In genomic region chr11:615453-616319, GRCh38 we compare ENCODE assay signal across 7 cellular contexts. TPM values are rescaled to one million over a fixed set of nuclear protein-coding genes. Genes with fewer than 3 reads are reported as not detected.
A peak's percentile ranks its signal among the peaks of the same experiment; 100 is the strongest.
DNase-seq lines count a peak whose midpoint lies in the region; ATAC-seq, FAIRE-seq and TF ChIP-seq lines count a peak whose summit lies in the region.

TSS of gene IRF7 (minus strand) at chr11:615950. CDS start at chr11:615364, 586 bp downstream.

- H3K36me3 ChIP-seq in keratinocyte (ENCODE audit: control insufficient read depth in 2 of 2, extremely low read depth in 1 of 2, insufficient read depth in 2 of 2, low read length in 2 of 2) = peaks cover 14 to 23% of the 10 kb centered on the region in 2 experiments

- TF ChIP-seq CTCF in keratinocyte (optimal IDR thresholded peaks at IDR 0.05 in 1 of 3, IDR thresholded peaks at IDR 0.05 in 1 of 3, conservative IDR thresholded peaks at IDR 0.05 in 1 of 3; ENCODE audit: extremely low read depth in 1 of 3, insufficient read depth in 2 of 3, low read length in 3 of 3) = no peak

- peak; percentile 50 for ATAC-seq in GM18858 (IDR thresholded peaks at IDR 0.05; ENCODE audit: unreplicated experiment)
- ATAC-seq in HG03064 (IDR thresholded peaks at IDR 0.05; ENCODE audit: low read depth, unreplicated experiment) = peak; percentile 70

- no peaks in the 10 kb centered on the region for H3K9me1 ChIP-seq in keratinocyte (ENCODE audit: control insufficient read depth, extremely low read depth, insufficient read depth, low read length)

- no peak within 1 kb of the TSS for H2AFZ ChIP-seq in keratinocyte (ENCODE audit: control insufficient read depth, low read length)

- peaks cover 2% of the 10 kb centered on the region for H3K79me2 ChIP-seq in keratinocyte (ENCODE audit: control insufficient read depth, insufficient read depth, low read length)

- no peaks in the 10 kb centered on the region for H3K9me3 ChIP-seq in keratinocyte (ENCODE audit: control insufficient read depth, low read depth, low read length)

- peak within 1 kb of the TSS; percentile 90 for H3K4me2 ChIP-seq in keratinocyte (ENCODE audit: control insufficient read depth, extremely low read depth, insufficient read depth, low read depth, low read length)

- no peak for FAIRE-seq in keratinocyte (lab: Jason Lieb, UNC)

- DNase-seq in NCI-H2227 (lab: John Stamatoyannopoulos, UW; ENCODE audit: unreplicated experiment) (peak; percentile 88), keratinocyte (ENCODE audit: low read depth, low spot score) (no peak)
- peak; percentile 65 to 80 (median 74) for DNase-seq in activated CD4-positive, CD25-positive, alpha-beta regulatory T cell (lab: John Stamatoyannopoulos, UW)
- peak; percentile 78 for DNase-seq in central memory CD4-positive, alpha-beta T cell
- peak; percentile 74 to 87 (median 76) for DNase-seq in stimulated activated CD4-positive, alpha-beta T cell treated with anti-CD3 and anti-CD28 coated beads, Interleukin-12 subunit alpha, Interleukin-12 subunit beta, amount 100 ng/mL, for 48 hours (ENCODE audit: low read depth in 2 of 3, low spot score in 1 of 3)

- peaks cover 25% of the 10 kb centered on the region for H3K4me1 ChIP-seq in keratinocyte (ENCODE audit: control insufficient read depth, extremely low read depth, insufficient read depth, low read length)

- H4K20me1 ChIP-seq in keratinocyte (ENCODE audit: control insufficient read depth, extremely low read depth, insufficient read depth, low read length) = peaks cover 15% of the 10 kb centered on the region

- dilution Hi-C loops in keratinocyte (cut with MboI; ENCODE audit: extremely low pct_ligation_motif_present, low sequenced_read_pairs) = no loop called here

- H3K9ac ChIP-seq in keratinocyte (ENCODE audit: control insufficient read depth, extremely low read depth, insufficient read depth, low read length) = peak within 1 kb of the TSS; percentile 83

- peak within 1 kb of the TSS; percentile 80 for H3K27ac ChIP-seq in keratinocyte (ENCODE audit: control insufficient read depth, insufficient read depth, low read length)

- no peaks in the 10 kb centered on the region for H3K27me3 ChIP-seq in keratinocyte (ENCODE audit: control insufficient read depth, extremely low read depth, insufficient read depth, low read length)

- H3K4me3 ChIP-seq in keratinocyte (ENCODE audit: control insufficient read depth in 2 of 3, extremely low read depth in 1 of 3, insufficient read depth in 2 of 3, low read depth in 1 of 3, low read length in 3 of 3) = peak within 1 kb of the TSS; percentile 58 to 81 (median 76)

RNA-seq across cellular contexts. Expression of gene IRF7, which starts in this region (rescaled TPM):
- 7.1 to 10.9 TPM (median 9.5 TPM) in 3 replicates for polyA plus RNA-seq in keratinocyte
- polyA plus RNA-seq in keratinocyte (2011; ENCODE audit: low read depth) = 1.7 TPM
- polyA plus RNA-seq in keratinocyte (2011; cell fraction: cytosol; rRNA removed) = 2.3 and 8.0 TPM in 2 replicates
- 8.6 and 13.2 TPM in 2 replicates for polyA plus RNA-seq in keratinocyte (2011; cell fraction: nucleus; rRNA removed)
- 7.1 and 18.0 TPM in 2 replicates for polyA plus RNA-seq in keratinocyte (2012; ENCODE audit: low replicate concordance)
- 5.1 to 18.7 TPM (median 6.4 TPM) in 3 replicates for polyA minus RNA-seq in keratinocyte
- polyA minus RNA-seq in keratinocyte (2011; cell fraction: cytosol; rRNA and poly(A)+ RNA removed) = 19.0 TPM
- polyA minus RNA-seq in keratinocyte (2011; cell fraction: nucleus; rRNA and poly(A)+ RNA removed) = 5.8 and 11.1 TPM in 2 replicates
